ENCODE assay signal across 25 cellular contexts in the genomic region with DNA sequence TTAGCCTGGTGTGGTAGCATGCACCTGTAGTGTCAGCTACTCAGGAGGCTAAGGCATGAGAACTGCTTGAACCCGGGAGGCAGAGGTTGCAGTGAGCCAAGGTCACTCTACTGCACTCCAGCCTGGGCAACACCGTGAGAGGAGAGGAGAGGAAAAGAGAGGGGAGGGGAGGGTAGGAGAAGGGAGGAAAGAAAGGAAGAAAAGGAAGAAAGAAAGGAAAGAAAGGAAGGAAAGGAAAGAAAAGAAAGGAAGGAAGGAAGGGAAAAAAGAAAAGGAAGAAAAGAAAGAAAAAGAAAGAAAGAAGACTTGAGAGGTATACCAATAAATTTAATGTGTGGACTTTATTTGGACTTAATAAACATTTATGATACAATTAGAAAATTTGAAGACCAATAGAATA.
DNase-seq lines count a peak whose midpoint lies in the region; ATAC-seq and TF ChIP-seq lines count a peak whose summit lies in the region.
"Had no signal": no experiment of that assay in that cellular context is flagged by ENCODE, and none has a peak within 500 bp of the region (broad histone marks: within the 10 kb centered on the region; RNA-seq: fewer than 3 reads in every experiment).

No MANE protein-coding gene starts in this region.

- H3K36me3 ChIP-seq in GM23338 (ENCODE audit: insufficient read depth): no peaks in the 10 kb centered on the region
- no peaks in the 10 kb centered on the region for H3K36me3 ChIP-seq in SK-N-MC (ENCODE audit: insufficient read depth, low read length)
- no peaks in the 10 kb centered on the region for H3K36me3 ChIP-seq in thyroid gland
- H3K36me3 ChIP-seq: BE2C, BLaER1 had no signal

- peak overlapping the region; percentile 49; the same call in 1 of the 2 replicates for H2AFZ ChIP-seq in GM23338

- H3K27me3 Mint-ChIP-seq in GM23338 (ENCODE audit: insufficient read depth, low read depth, poor library complexity): peaks cover 2% of the 10 kb centered on the region

- 69 to 72% methylated on average over 2 of the region's 2 CpGs for WGBS in thyroid gland, 2 donors

- no peak overlapping the region for H3K27ac Mint-ChIP-seq in GM23338
- no peak overlapping the region for H3K27ac Mint-ChIP-seq in stimulated activated effector memory CD8-positive, alpha-beta T cell treated with anti-CD3 and anti-CD28 coated beads, Interleukin-12 subunit alpha, Interleukin-12 subunit beta, amount 100 ng/mL, for 72 hours
- H3K27ac Mint-ChIP-seq: CD14-positive monocyte; CD4-positive, alpha-beta memory T cell had no signal

- H3K4me3 Mint-ChIP-seq in GM23338: no peak overlapping the region
- no peak overlapping the region for H3K4me3 Mint-ChIP-seq in stimulated activated effector memory CD8-positive, alpha-beta T cell treated with anti-CD3 and anti-CD28 coated beads, Interleukin-12 subunit alpha, Interleukin-12 subunit beta, amount 100 ng/mL, for 72 hours
- H3K4me3 Mint-ChIP-seq: CD4-positive, alpha-beta memory T cell; CD4-positive, CD25-positive, alpha-beta regulatory T cell had no signal

- H3K9me3 ChIP-seq in SK-N-MC (ENCODE audit: low read depth, low read length) (no peaks in the 10 kb centered on the region), thyroid gland (no peaks in the 10 kb centered on the region)
- H3K9me3 ChIP-seq: BE2C, BLaER1 had no signal

- no peaks in the 10 kb centered on the region for H4K20me1 ChIP-seq in GM23338 (replicated peaks; ENCODE audit: insufficient read depth)
- H4K20me1 ChIP-seq: BLaER1 had no signal

- intact Hi-C loops in cardiac septum (cut with DNase I): no loop called here
- intact Hi-C loops in Right ventricle myocardium inferior (cut with DNase I): no loop called here
- intact Hi-C loops in thyroid gland (cut with DNase I): no loop called here

- peak; percentile 29 for DNase-seq in cardiac septum (ENCODE audit: low spot score)
- no peak for DNase-seq in Right ventricle myocardium inferior (ENCODE audit: missing footprints)
- DNase-seq in GM23338 (ENCODE audit: low spot score): no peak
- no peak for DNase-seq in SK-N-MC (ENCODE audit: low read depth, low spot score)
- DNase-seq in thyroid gland: no peak
- DNase-seq in stimulated activated effector memory CD8-positive, alpha-beta T cell treated with anti-CD3 and anti-CD28 coated beads, Interleukin-12 subunit alpha, Interleukin-12 subunit beta, amount 100 ng/mL, for 72 hours (ENCODE audit: low spot score in 2 of 2): no peak
- DNase-seq in A172 (ENCODE audit: low spot score): no peak
- DNase-seq: ACHN; BE2C; C1 segment of cervical spinal cord; CD4-positive, alpha-beta memory T cell; CD4-positive, CD25-positive, alpha-beta regulatory T cell; CD8-positive, alpha-beta memory T cell; COR-L47; DMS 273 treated with DMSO at 0.1 percent for 48 hours; DMS153; DMS53; DMS79; DND-41; EL; GDM1 had no signal

- no peaks in the 10 kb centered on the region for H3K9me3 Mint-ChIP-seq in GM23338
- no peaks in the 10 kb centered on the region for H3K9me3 Mint-ChIP-seq in stimulated activated effector memory CD8-positive, alpha-beta T cell treated with anti-CD3 and anti-CD28 coated beads, Interleukin-12 subunit alpha, Interleukin-12 subunit beta, amount 100 ng/mL, for 72 hours
- H3K9me3 Mint-ChIP-seq: CD14-positive monocyte; CD4-positive, alpha-beta memory T cell; CD4-positive, CD25-positive, alpha-beta regulatory T cell; CD8-positive, alpha-beta memory T cell had no signal

- TF ChIP-seq POLR2A in thyroid gland (IDR thresholded peaks at IDR 0.05): no peak

- no peaks in the 10 kb centered on the region for H3K36me3 Mint-ChIP-seq in GM23338 (ENCODE audit: low read depth)
- peaks cover 7% of the 10 kb centered on the region for H3K36me3 Mint-ChIP-seq in stimulated activated effector memory CD8-positive, alpha-beta T cell treated with anti-CD3 and anti-CD28 coated beads, Interleukin-12 subunit alpha, Interleukin-12 subunit beta, amount 100 ng/mL, for 72 hours
- H3K36me3 Mint-ChIP-seq: CD14-positive monocyte; CD4-positive, alpha-beta memory T cell; CD4-positive, CD25-positive, alpha-beta regulatory T cell; CD8-positive, alpha-beta memory T cell had no signal

- peaks cover 17% of the 10 kb centered on the region for H3K4me1 ChIP-seq in GM23338 (ENCODE audit: insufficient read depth)
- H3K4me1 ChIP-seq in thyroid gland: peaks cover 16 to 23% of the 10 kb centered on the region in 2 donors
- H3K4me1 ChIP-seq: BE2C had no signal

- no peaks in the 10 kb centered on the region for H3K9me2 ChIP-seq in GM23338 (ENCODE audit: insufficient read depth)

- no peak overlapping the region for H3K9ac ChIP-seq in SK-N-MC (ENCODE audit: insufficient read length)
- H3K9ac ChIP-seq: BLaER1 had no signal

- no peak overlapping the region for H3K27ac ChIP-seq in GM23338 (ENCODE audit: low read depth)
- peak overlapping the region; percentile 96 for H3K27ac ChIP-seq in SK-N-MC
- H3K27ac ChIP-seq in thyroid gland: peak overlapping the region; percentile 64 to 88 (median 79)
- H3K27ac ChIP-seq: 22Rv1, BLaER1 had no signal

- H3K27me3 ChIP-seq in GM23338 (ENCODE audit: insufficient read depth) (no peaks in the 10 kb centered on the region), thyroid gland (no peaks in the 10 kb centered on the region)
- H3K27me3 ChIP-seq: BE2C, BLaER1 had no signal

- H3K4me1 Mint-ChIP-seq in GM23338: peaks cover 13% of the 10 kb centered on the region
- H3K4me1 Mint-ChIP-seq in stimulated activated effector memory CD8-positive, alpha-beta T cell treated with anti-CD3 and anti-CD28 coated beads, Interleukin-12 subunit alpha, Interleukin-12 subunit beta, amount 100 ng/mL, for 72 hours: no peaks in the 10 kb centered on the region
- H3K4me1 Mint-ChIP-seq: CD14-positive monocyte; CD4-positive, CD25-positive, alpha-beta regulatory T cell; CD8-positive, alpha-beta memory T cell had no signal

- H3K4me3 ChIP-seq in GM23338: no peak overlapping the region
- H3K4me3 ChIP-seq in SK-N-MC: no peak overlapping the region
- no peak overlapping the region for H3K4me3 ChIP-seq in thyroid gland (replicated peaks in 1 of 3)
- H3K4me3 ChIP-seq: BLaER1, GM12878 had no signal

- no peak overlapping the region for H3K4me2 ChIP-seq in GM23338

- ATAC-seq in Right ventricle myocardium inferior (no peak), GM23338 (no peak)
- ATAC-seq in stimulated activated effector memory CD8-positive, alpha-beta T cell treated with anti-CD3 and anti-CD28 coated beads, Interleukin-12 subunit alpha, Interleukin-12 subunit beta, amount 100 ng/mL, for 72 hours: no peak
- ATAC-seq: GM12878 had no signal

- TF ChIP-seq CTCF in GM23338 (conservative IDR thresholded peaks at IDR 0.05; ENCODE audit: low read depth in 2 of 2) (no peak), thyroid gland (IDR thresholded peaks at IDR 0.05) (no peak)

- peaks cover 5% of the 10 kb centered on the region; the same call in 1 of the 2 replicates for H3F3A ChIP-seq in GM23338 (replicated peaks; ENCODE audit: low read depth)

- no peaks in the 10 kb centered on the region for H3K79me2 ChIP-seq in GM23338 (replicated peaks; ENCODE audit: insufficient read depth)

TF ChIP-seq in GM23338, 12 proteins besides CTCF, POLR2A, EP300 and RAD21:
- no peak for TF ChIP-seq ZNF114 (CRISPR knock-in tag; IDR thresholded peaks at IDR 0.05)
- TF ChIP-seq NANOG (IDR thresholded peaks at IDR 0.05; ENCODE audit: borderline replicate concordance): no peak
- TF ChIP-seq CREB1 (CRISPR knock-in tag; IDR thresholded peaks at IDR 0.05; ENCODE audit: low read depth): no peak
- no peak for TF ChIP-seq JUNB (IDR thresholded peaks at IDR 0.05; ENCODE audit: unreplicated experiment)
- no peak for TF ChIP-seq EZH2 (IDR thresholded peaks at IDR 0.05; ENCODE audit: low read depth, unreplicated experiment)
- TF ChIP-seq, protein P1, sequence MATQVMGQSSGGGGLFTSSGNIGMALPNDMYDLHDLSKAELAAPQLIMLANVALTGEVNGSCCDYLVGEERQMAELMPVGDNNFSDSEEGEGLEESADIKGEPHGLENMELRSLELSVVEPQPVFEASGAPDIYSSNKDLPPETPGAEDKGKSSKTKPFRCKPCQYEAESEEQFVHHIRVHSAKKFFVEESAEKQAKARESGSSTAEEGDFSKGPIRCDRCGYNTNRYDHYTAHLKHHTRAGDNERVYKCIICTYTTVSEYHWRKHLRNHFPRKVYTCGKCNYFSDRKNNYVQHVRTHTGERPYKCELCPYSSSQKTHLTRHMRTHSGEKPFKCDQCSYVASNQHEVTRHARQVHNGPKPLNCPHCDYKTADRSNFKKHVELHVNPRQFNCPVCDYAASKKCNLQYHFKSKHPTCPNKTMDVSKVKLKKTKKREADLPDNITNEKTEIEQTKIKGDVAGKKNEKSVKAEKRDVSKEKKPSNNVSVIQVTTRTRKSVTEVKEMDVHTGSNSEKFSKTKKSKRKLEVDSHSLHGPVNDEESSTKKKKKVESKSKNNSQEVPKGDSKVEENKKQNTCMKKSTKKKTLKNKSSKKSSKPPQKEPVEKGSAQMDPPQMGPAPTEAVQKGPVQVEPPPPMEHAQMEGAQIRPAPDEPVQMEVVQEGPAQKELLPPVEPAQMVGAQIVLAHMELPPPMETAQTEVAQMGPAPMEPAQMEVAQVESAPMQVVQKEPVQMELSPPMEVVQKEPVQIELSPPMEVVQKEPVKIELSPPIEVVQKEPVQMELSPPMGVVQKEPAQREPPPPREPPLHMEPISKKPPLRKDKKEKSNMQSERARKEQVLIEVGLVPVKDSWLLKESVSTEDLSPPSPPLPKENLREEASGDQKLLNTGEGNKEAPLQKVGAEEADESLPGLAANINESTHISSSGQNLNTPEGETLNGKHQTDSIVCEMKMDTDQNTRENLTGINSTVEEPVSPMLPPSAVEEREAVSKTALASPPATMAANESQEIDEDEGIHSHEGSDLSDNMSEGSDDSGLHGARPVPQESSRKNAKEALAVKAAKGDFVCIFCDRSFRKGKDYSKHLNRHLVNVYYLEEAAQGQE (IDR thresholded peaks at IDR 0.05; ENCODE audit: unreplicated experiment): no peak
